In the genomic region with DNA sequence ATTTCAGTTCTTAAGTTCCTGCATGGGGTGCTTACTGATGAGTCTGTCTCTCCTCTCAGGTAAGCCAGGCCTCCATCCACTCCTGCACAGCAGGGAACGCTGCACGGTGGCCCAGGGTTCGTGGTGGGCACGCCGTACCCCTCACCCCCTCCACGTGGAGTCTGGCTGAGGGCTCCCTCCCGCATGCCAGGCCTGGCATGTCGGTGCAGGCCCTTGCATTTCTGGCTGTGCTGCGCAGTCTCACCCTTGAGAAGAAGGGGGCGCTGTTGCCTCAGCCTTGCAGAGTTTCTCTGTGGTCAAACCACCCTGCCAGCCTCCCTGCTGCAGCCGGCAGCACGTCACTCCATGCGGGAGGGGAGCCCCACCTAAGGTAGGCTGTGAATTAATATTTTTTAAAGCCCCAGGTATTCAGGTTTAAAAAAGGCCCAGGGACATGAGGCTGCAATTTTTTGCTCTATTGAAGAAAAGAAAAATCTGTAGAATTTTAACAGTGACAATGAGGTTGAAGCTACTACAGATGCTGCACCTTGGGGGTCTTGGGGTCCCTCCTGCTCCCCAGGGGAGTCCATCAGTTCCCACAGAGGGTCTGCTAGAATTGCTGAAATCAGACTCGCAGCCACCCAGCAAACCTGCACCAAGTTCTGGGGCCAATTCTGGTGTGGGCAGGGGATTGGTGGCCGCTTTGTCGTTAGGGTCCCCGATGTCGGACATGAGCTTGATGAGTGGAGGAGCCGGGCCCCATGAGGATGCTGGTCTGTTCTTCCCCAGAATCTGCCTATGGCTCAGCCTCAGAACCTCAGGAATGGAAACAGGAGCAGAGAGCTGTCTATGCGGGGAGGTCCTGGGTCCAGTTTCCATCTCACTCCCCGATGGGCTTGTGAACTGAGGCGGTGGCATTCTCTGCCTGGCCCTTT, we compare ENCODE assay signal across 8 cellular contexts. TPM values are rescaled to one million over a fixed set of nuclear protein-coding genes. Genes with fewer than 3 reads are reported as not detected.
A peak's percentile ranks its signal among the peaks of the same experiment; 100 is the strongest.
DNase-seq lines count a peak whose midpoint lies in the region; ATAC-seq and TF ChIP-seq lines count a peak whose summit lies in the region.

No MANE protein-coding gene starts in this region.

- peak overlapping the region; percentile 88 for H3K4me2 ChIP-seq in BLaER1

- peak; percentile 73 to 84 for TF ChIP-seq RAD21 in liver (IDR thresholded peaks at IDR 0.05)

- peak; percentile 85 for DNase-seq in NCI-H2196 treated with DMSO at 0.1 percent for 48 hours (lab: John Stamatoyannopoulos, UW; ENCODE audit: unreplicated experiment)
- DNase-seq in activated CD4-positive, alpha-beta T cell treated with anti-CD3 and anti-CD28 coated beads for 1 hour: peak; percentile 43
- peak; percentile 89 for DNase-seq in colonic mucosa
- DNase-seq in stimulated activated CD4-positive, alpha-beta T cell treated with anti-CD3 and anti-CD28 coated beads, Interleukin-4, amount 100 ng/mL, for 24 hours: peak; percentile 63

- WGBS in liver: 56% methylated on average over 22 of the region's 22 CpGs

- H3K9ac ChIP-seq in BLaER1 (peak overlapping the region; percentile 54), colonic mucosa (ENCODE audit: low read depth in 2 of 2, low read length in 2 of 2) (no peak overlapping the region), liver (ENCODE audit: low read depth in 1 of 2, low read length in 2 of 2) (no peak overlapping the region)

- no peaks in the 10 kb centered on the region for H4K20me1 ChIP-seq in BLaER1

- H3K9me3 ChIP-seq in BLaER1: no peaks in the 10 kb centered on the region
- H3K9me3 ChIP-seq in colonic mucosa: no peaks in the 10 kb centered on the region
- no peaks in the 10 kb centered on the region for H3K9me3 ChIP-seq in liver (ENCODE audit: control insufficient read depth in 4 of 4, low read length in 3 of 4)

- TF ChIP-seq CTCF in colonic mucosa (IDR thresholded peaks at IDR 0.05) (peak; percentile 85), liver (IDR thresholded peaks at IDR 0.05; ENCODE audit: low read depth, low read length, missing input control) (peak; percentile 64)

- intact Hi-C loops in colonic mucosa (cut with DNase I): loop anchor here (5.0 to 10.0 kb wide), 3 partner anchors 46 to 829 kb away; no protein-coding TSS in a partner anchor

- H3K4me3 ChIP-seq in BLaER1: no peak overlapping the region
- H3K4me3 ChIP-seq in colonic mucosa: peak overlapping the region; percentile 4
- no peak overlapping the region for H3K4me3 ChIP-seq in liver (ENCODE audit: low read depth in 1 of 3, low read length in 3 of 3)

- H3K27ac ChIP-seq in BLaER1 (peak overlapping the region; percentile 54), colonic mucosa (peak overlapping the region; percentile 74), liver (ENCODE audit: low read depth in 1 of 2, low read length in 2 of 2) (no peak overlapping the region)

- H3K27me3 ChIP-seq in BLaER1 (no peaks in the 10 kb centered on the region), colonic mucosa (no peaks in the 10 kb centered on the region), liver (ENCODE audit: control insufficient read depth in 4 of 4, insufficient read depth in 4 of 4, low read length in 3 of 4) (no peaks in the 10 kb centered on the region)

- H3K36me3 ChIP-seq in BLaER1 (no peaks in the 10 kb centered on the region), colonic mucosa (no peaks in the 10 kb centered on the region), liver (ENCODE audit: control insufficient read depth in 4 of 4, insufficient read depth in 3 of 4, low read depth in 1 of 4, low read length in 3 of 4) (no peaks in the 10 kb centered on the region)

- H3K4me1 ChIP-seq in BLaER1 (peaks cover 60% of the 10 kb centered on the region), colonic mucosa (peaks cover 7% of the 10 kb centered on the region), liver (ENCODE audit: control insufficient read depth in 4 of 4, insufficient read depth in 4 of 4, low read length in 3 of 4) (peaks cover 0 to 3% (median 0%) of the 10 kb centered on the region in 4 donors)

- ATAC-seq in GM19043 (IDR thresholded peaks at IDR 0.05; ENCODE audit: low read depth, unreplicated experiment) (peak; percentile 91), HG03196 (IDR thresholded peaks at IDR 0.05; ENCODE audit: unreplicated experiment) (peak; percentile 67)

TF ChIP-seq in liver, 16 proteins besides CTCF, POLR2A, EP300 and RAD21:
- TF ChIP-seq TAF1 (conservative IDR thresholded peaks at IDR 0.05): no peak
- TF ChIP-seq, protein P1, sequence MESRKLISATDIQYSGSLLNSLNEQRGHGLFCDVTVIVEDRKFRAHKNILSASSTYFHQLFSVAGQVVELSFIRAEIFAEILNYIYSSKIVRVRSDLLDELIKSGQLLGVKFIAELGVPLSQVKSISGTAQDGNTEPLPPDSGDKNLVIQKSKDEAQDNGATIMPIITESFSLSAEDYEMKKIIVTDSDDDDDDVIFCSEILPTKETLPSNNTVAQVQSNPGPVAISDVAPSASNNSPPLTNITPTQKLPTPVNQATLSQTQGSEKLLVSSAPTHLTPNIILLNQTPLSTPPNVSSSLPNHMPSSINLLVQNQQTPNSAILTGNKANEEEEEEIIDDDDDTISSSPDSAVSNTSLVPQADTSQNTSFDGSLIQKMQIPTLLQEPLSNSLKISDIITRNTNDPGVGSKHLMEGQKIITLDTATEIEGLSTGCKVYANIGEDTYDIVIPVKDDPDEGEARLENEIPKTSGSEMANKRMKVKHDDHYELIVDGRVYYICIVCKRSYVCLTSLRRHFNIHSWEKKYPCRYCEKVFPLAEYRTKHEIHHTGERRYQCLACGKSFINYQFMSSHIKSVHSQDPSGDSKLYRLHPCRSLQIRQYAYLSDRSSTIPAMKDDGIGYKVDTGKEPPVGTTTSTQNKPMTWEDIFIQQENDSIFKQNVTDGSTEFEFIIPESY (IDR thresholded peaks at IDR 0.05): no peak
- TF ChIP-seq EGR1 (IDR thresholded peaks at IDR 0.05; ENCODE audit: low read depth in 2 of 2): no peak
- TF ChIP-seq ATF3 (IDR thresholded peaks at IDR 0.05): no peak
- no peak for TF ChIP-seq NR2F2 (IDR thresholded peaks at IDR 0.05)
- no peak for TF ChIP-seq MAX (IDR thresholded peaks at IDR 0.05)
- TF ChIP-seq FOXA2 (IDR thresholded peaks at IDR 0.05): no peak
- no peak for TF ChIP-seq YY1 (IDR thresholded peaks at IDR 0.05)
- no peak for TF ChIP-seq GABPA (IDR thresholded peaks at IDR 0.05 in 1 of 2, conservative IDR thresholded peaks at IDR 0.05 in 1 of 2)
- TF ChIP-seq, protein P2, sequence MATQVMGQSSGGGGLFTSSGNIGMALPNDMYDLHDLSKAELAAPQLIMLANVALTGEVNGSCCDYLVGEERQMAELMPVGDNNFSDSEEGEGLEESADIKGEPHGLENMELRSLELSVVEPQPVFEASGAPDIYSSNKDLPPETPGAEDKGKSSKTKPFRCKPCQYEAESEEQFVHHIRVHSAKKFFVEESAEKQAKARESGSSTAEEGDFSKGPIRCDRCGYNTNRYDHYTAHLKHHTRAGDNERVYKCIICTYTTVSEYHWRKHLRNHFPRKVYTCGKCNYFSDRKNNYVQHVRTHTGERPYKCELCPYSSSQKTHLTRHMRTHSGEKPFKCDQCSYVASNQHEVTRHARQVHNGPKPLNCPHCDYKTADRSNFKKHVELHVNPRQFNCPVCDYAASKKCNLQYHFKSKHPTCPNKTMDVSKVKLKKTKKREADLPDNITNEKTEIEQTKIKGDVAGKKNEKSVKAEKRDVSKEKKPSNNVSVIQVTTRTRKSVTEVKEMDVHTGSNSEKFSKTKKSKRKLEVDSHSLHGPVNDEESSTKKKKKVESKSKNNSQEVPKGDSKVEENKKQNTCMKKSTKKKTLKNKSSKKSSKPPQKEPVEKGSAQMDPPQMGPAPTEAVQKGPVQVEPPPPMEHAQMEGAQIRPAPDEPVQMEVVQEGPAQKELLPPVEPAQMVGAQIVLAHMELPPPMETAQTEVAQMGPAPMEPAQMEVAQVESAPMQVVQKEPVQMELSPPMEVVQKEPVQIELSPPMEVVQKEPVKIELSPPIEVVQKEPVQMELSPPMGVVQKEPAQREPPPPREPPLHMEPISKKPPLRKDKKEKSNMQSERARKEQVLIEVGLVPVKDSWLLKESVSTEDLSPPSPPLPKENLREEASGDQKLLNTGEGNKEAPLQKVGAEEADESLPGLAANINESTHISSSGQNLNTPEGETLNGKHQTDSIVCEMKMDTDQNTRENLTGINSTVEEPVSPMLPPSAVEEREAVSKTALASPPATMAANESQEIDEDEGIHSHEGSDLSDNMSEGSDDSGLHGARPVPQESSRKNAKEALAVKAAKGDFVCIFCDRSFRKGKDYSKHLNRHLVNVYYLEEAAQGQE (IDR thresholded peaks at IDR 0.05): no peak
TF ChIP-seq in liver: peak in this region for 0.

RNA-seq across cellular contexts. Expression of gene TENT4A, which starts 52.6 kb away (rescaled TPM):
- total RNA-seq in colonic mucosa: 10 to 100 TPM; 17.1 to 21.9 TPM
- 10 to 100 TPM in 1 of 2 donors, 1 to 10 TPM in 1; 8.8 to 15.1 TPM for total RNA-seq in liver
- 1 to 10 TPM; 3.9 to 7.4 TPM for polyA plus RNA-seq in liver

Comparison
In these comparisons a context has a peak if more than half of its experiments do, and no peak if none do; other contexts are left out.
1. H3K27ac ChIP-seq: peak in BLaER1 (single experiment) and colonic mucosa (single experiment); none in liver (0 of 2).
2. Peak in every context shown above with its lines, with median percentiles within 50 percentile points of each other: DNase-seq.